31 cellular contexts compared by ENCODE assay signal in genomic region chr11:10998674-10999073, GRCh38.
"Had no signal": no experiment of that assay in that cellular context is flagged by ENCODE, and none has a peak within 500 bp of the region (broad histone marks: within the 10 kb centered on the region; RNA-seq: fewer than 3 reads in every experiment).

No MANE protein-coding gene starts in this region.

- H3K27ac ChIP-seq: adrenal gland, body of pancreas, Peyer's patch, VCaP had no signal

- H3K4me3 ChIP-seq: adrenal gland, body of pancreas, MG63, Peyer's patch had no signal

- H3K9me3 ChIP-seq: adrenal gland, body of pancreas, MG63, Peyer's patch had no signal

- H3K27me3 ChIP-seq: adrenal gland, body of pancreas, MG63, Peyer's patch had no signal

- H3K36me3 ChIP-seq: adrenal gland, MG63, Peyer's patch had no signal

- H3K4me1 ChIP-seq: adrenal gland, body of pancreas, Peyer's patch had no signal

- ATAC-seq: activated naive CD4-positive, alpha-beta T cell treated with anti-CD3 and anti-CD28 coated beads, Interleukin-2, amount 50 U/mL, for 72 hours; activated T-cell treated with anti-CD3 and anti-CD28 coated beads, Interleukin-2, amount 50 U/mL, for 4 hours; body of pancreas; PC-3 had no signal

- DNase-seq: activated B cell treated with CpG ODN at 0.5 μM for 24 hours; activated CD4-positive, alpha-beta memory T cell treated with anti-CD3 and anti-CD28 coated beads for 36 hours; activated CD4-positive, alpha-beta T cell treated with anti-CD3 and anti-CD28 coated beads for 4 hours; activated CD4-positive, alpha-beta T cell treated with anti-CD3 and anti-CD28 coated beads, Interleukin-2, amount 50 U/mL, for 1 hour; activated CD4-positive, CD25-positive, alpha-beta regulatory T cell treated with anti-CD3 and anti-CD28 coated beads, Interleukin-2, amount 50 U/mL, for 72 hours; activated CD8-positive, alpha-beta memory T cell treated with anti-CD3 and anti-CD28 coated beads, Interleukin-2, amount 50 U/mL, for 4 hours; activated gamma-delta T cell treated with Interleukin-2 at 50 U/mL for 16 hours; activated naive CD4-positive, alpha-beta T cell treated with anti-CD3 and anti-CD28 coated beads for 36 hours; activated T-cell treated with anti-CD3 and anti-CD28 coated beads for 4 hours; activated T-cell treated with anti-CD3 and anti-CD28 coated beads, Interleukin-2, amount 50 U/mL, for 4 hours; adrenal gland; body of pancreas; central memory CD4-positive, alpha-beta T cell; Kasumi-1; KG1; MG63; NCI-H1048; NCI-H1436 treated with DMSO at 0.1 percent for 48 hours; NCI-H1694 treated with DMSO at 0.1 percent for 48 hours; NCI-H2029; NCI-H345; NCI-H524 treated with DMSO at 0.1 percent for 48 hours; PC-3; Peyer's patch; Right ventricle myocardium superior; SW 1271; T-helper 1 cell; T-helper 2 cell; T-helper 9 cell had no signal
